In genomic region chrX:129653985-129654651, GRCh38 we compare ENCODE assay signal across 8 cellular contexts. TPM values are rescaled to one million over a fixed set of nuclear protein-coding genes. Genes with fewer than 3 reads are reported as not detected.
DNase-seq lines count a peak whose midpoint lies in the region; ATAC-seq and TF ChIP-seq lines count a peak whose summit lies in the region.

No MANE protein-coding gene starts in this region.

- no peak overlapping the region for H3K27ac Mint-ChIP-seq in Calu3 (ENCODE audit: unreplicated experiment)
- H3K27ac Mint-ChIP-seq in memory B cell: no peak overlapping the region
- no peak overlapping the region for H3K27ac Mint-ChIP-seq in type B pancreatic cell

- H3K4me3 Mint-ChIP-seq in Calu3 (ENCODE audit: low read depth, unreplicated experiment) (peak overlapping the region; percentile 77), memory B cell (peak overlapping the region; percentile 77), type B pancreatic cell (peak overlapping the region; percentile 77)

- peaks cover 57% of the 10 kb centered on the region for H3K27me3 Mint-ChIP-seq in Calu3 (ENCODE audit: unreplicated experiment)
- peaks cover 11% of the 10 kb centered on the region for H3K27me3 Mint-ChIP-seq in memory B cell
- H3K27me3 Mint-ChIP-seq in type B pancreatic cell: peaks cover 50% of the 10 kb centered on the region

- BruUV-seq in Calu3 (replicated peaks; lab: Mats Ljungman, UMichigan): no TSS peak

- TF ChIP-seq CTCF in Calu3 (IDR thresholded peaks at IDR 0.05; ENCODE audit: unreplicated experiment): no peak
- no peak for TF ChIP-seq CTCF in OCI-LY1 (IDR thresholded peaks at IDR 0.05; ENCODE audit: low read length)
- no peak for TF ChIP-seq CTCF in type B pancreatic cell (conservative IDR thresholded peaks at IDR 0.05)

- H3K36me3 ChIP-seq in OCI-LY1 (ENCODE audit: insufficient read depth, low read length): no peaks in the 10 kb centered on the region

- CTCF ChIA-PET in Calu3 (lab: Charles Lee): interaction anchor here (0.6 to 2.5 kb wide), 3 partner anchors 72 to 452 kb away, joined by 3 to 17 read pairs (median 11); no protein-coding TSS in a partner anchor

- peak overlapping the region; percentile 68 for H3K4me2 ChIP-seq in OCI-LY1 (ENCODE audit: low read length)

- H3K9me2 ChIP-seq in OCI-LY1 (ENCODE audit: low read depth, low read length): no peaks in the 10 kb centered on the region

- no peak overlapping the region for H2AFZ ChIP-seq in OCI-LY1 (ENCODE audit: low read length)

- H3K9me3 Mint-ChIP-seq in Calu3 (ENCODE audit: low read depth, unreplicated experiment) (no peaks in the 10 kb centered on the region), memory B cell (no peaks in the 10 kb centered on the region), type B pancreatic cell (no peaks in the 10 kb centered on the region)

- no peak overlapping the region for H3K27ac ChIP-seq in OCI-LY1 (ENCODE audit: low read depth, low read length, poor library complexity, severe bottlenecking)

- ATAC-seq in GM21423 (IDR thresholded peaks at IDR 0.05; ENCODE audit: unreplicated experiment): peak; percentile 62
- ATAC-seq in memory B cell (ENCODE audit: low read depth): peak; percentile 64

- peaks cover 7% of the 10 kb centered on the region for H3K4me1 Mint-ChIP-seq in Calu3 (ENCODE audit: low read depth, unreplicated experiment)
- peaks cover 13% of the 10 kb centered on the region for H3K4me1 Mint-ChIP-seq in memory B cell
- no peaks in the 10 kb centered on the region for H3K4me1 Mint-ChIP-seq in type B pancreatic cell (ENCODE audit: unreplicated experiment)

- no peaks in the 10 kb centered on the region for H4K20me1 ChIP-seq in OCI-LY1 (ENCODE audit: insufficient read depth, low read length)

- H3K79me2 ChIP-seq in OCI-LY1 (ENCODE audit: insufficient read depth, low read length): no peaks in the 10 kb centered on the region

- intact Hi-C loops in Calu3 (cut with micrococcal nuclease; ENCODE audit: unreplicated experiment): no loop called here

- DNase-seq in Calu3 (peak; percentile 24), cerebellum (ENCODE audit: low spot score) (peak; percentile 20), memory B cell (ENCODE audit: low spot score in 2 of 2) (peak in 1 of 2 donors; percentile 0), type B pancreatic cell (ENCODE audit: extremely low spot score, unreplicated experiment) (no peak), AML-193 (lab: John Stamatoyannopoulos, UW) (no peak), occipital lobe (lab: John Stamatoyannopoulos, UW) (no peak)

- no peaks in the 10 kb centered on the region for H3K9me3 ChIP-seq in OCI-LY1 (ENCODE audit: low read length)

- H3K36me3 Mint-ChIP-seq in Calu3 (ENCODE audit: insufficient read depth, unreplicated experiment) (peaks cover 9% of the 10 kb centered on the region), memory B cell (no peaks in the 10 kb centered on the region), type B pancreatic cell (no peaks in the 10 kb centered on the region)

- no peaks in the 10 kb centered on the region for H3K27me3 ChIP-seq in OCI-LY1 (ENCODE audit: insufficient read depth, low read length)

- peak overlapping the region; percentile 29; the same call in 1 of the 2 replicates for H3K9ac ChIP-seq in OCI-LY1 (ENCODE audit: low read length)

- peak overlapping the region; percentile 58 for H3K4me3 ChIP-seq in OCI-LY1 (ENCODE audit: low read depth, low read length, poor library complexity, severe bottlenecking)

- no peaks in the 10 kb centered on the region for H3F3A ChIP-seq in OCI-LY1 (ENCODE audit: insufficient read depth, low read length)

- peaks cover 11% of the 10 kb centered on the region for H3K4me1 ChIP-seq in OCI-LY1 (ENCODE audit: insufficient read depth, low read length, severe bottlenecking)

RNA-seq across cellular contexts. Expression of gene APLN, which starts 0.6 kb away (rescaled TPM):
- total RNA-seq in Calu3 (2022) (0.35 TPM in 1 of 2 replicates, not detected in the other), cerebellum (2.0 TPM), type B pancreatic cell (ENCODE audit: low replicate concordance) (1.0 and 1.2 TPM in 2 replicates), occipital lobe (2.7 TPM)

Comparison
In these comparisons a context has a peak if more than half of its experiments do, and no peak if none do; other contexts are left out.
1. DNase-seq: peak in Calu3 (single experiment) and cerebellum (single experiment); none in type B pancreatic cell (single experiment), AML-193 (0 of 2) and occipital lobe (single experiment).
2. Peak in every context shown above with its lines, with median percentiles within 50 percentile points of each other: H3K4me3 Mint-ChIP-seq.